In genomic region chr5:151222054-151222768, GRCh38 we compare ENCODE assay signal across 1 cellular context.
TF ChIP-seq lines count a peak whose summit lies in the region.

No MANE protein-coding gene starts in this region.

TF ChIP-seq in H1, 55 proteins besides CTCF, POLR2A, EP300 and RAD21:
- no peak for TF ChIP-seq NANOG (IDR thresholded peaks at IDR 0.05; ENCODE audit: insufficient read depth, low read depth, low read length, poor library complexity, severe bottlenecking)
- TF ChIP-seq NRF1 (IDR thresholded peaks at IDR 0.05; ENCODE audit: low read depth, low read length), result no peak
- no peak for TF ChIP-seq HDAC6 (IDR thresholded peaks at IDR 0.05; ENCODE audit: low read depth, low read length)
- TF ChIP-seq BCL11A (IDR thresholded peaks at IDR 0.05; ENCODE audit: low read depth in 2 of 2, low read length in 2 of 2), result no peak
- no peak for TF ChIP-seq CEBPB (IDR thresholded peaks at IDR 0.05; ENCODE audit: low read depth, low read length)
- TF ChIP-seq TCF12 (IDR thresholded peaks at IDR 0.05; ENCODE audit: low read depth, low read length), result no peak
- no peak for TF ChIP-seq TAF7 (optimal IDR thresholded peaks at IDR 0.05; ENCODE audit: borderline replicate concordance, low read depth, low read length)
- TF ChIP-seq EGR1 (IDR thresholded peaks at IDR 0.05; ENCODE audit: borderline replicate concordance, low read depth, low read length), result no peak
- no peak for TF ChIP-seq CTBP2 (IDR thresholded peaks at IDR 0.05; ENCODE audit: borderline replicate concordance, insufficient read depth, insufficient read length, low read length)
- TF ChIP-seq, protein P1, sequence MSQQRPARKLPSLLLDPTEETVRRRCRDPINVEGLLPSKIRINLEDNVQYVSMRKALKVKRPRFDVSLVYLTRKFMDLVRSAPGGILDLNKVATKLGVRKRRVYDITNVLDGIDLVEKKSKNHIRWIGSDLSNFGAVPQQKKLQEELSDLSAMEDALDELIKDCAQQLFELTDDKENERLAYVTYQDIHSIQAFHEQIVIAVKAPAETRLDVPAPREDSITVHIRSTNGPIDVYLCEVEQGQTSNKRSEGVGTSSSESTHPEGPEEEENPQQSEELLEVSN (IDR thresholded peaks at IDR 0.05), result no peak
- TF ChIP-seq SIRT6 (IDR thresholded peaks at IDR 0.05; ENCODE audit: low read length), result no peak
- TF ChIP-seq POLR2AphosphoS5 (IDR thresholded peaks at IDR 0.05; ENCODE audit: low read depth, low read length), result no peak
- TF ChIP-seq, protein P2, sequence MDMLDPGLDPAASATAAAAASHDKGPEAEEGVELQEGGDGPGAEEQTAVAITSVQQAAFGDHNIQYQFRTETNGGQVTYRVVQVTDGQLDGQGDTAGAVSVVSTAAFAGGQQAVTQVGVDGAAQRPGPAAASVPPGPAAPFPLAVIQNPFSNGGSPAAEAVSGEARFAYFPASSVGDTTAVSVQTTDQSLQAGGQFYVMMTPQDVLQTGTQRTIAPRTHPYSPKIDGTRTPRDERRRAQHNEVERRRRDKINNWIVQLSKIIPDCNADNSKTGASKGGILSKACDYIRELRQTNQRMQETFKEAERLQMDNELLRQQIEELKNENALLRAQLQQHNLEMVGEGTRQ (IDR thresholded peaks at IDR 0.05; ENCODE audit: low read length), result no peak
